In the genomic region with DNA sequence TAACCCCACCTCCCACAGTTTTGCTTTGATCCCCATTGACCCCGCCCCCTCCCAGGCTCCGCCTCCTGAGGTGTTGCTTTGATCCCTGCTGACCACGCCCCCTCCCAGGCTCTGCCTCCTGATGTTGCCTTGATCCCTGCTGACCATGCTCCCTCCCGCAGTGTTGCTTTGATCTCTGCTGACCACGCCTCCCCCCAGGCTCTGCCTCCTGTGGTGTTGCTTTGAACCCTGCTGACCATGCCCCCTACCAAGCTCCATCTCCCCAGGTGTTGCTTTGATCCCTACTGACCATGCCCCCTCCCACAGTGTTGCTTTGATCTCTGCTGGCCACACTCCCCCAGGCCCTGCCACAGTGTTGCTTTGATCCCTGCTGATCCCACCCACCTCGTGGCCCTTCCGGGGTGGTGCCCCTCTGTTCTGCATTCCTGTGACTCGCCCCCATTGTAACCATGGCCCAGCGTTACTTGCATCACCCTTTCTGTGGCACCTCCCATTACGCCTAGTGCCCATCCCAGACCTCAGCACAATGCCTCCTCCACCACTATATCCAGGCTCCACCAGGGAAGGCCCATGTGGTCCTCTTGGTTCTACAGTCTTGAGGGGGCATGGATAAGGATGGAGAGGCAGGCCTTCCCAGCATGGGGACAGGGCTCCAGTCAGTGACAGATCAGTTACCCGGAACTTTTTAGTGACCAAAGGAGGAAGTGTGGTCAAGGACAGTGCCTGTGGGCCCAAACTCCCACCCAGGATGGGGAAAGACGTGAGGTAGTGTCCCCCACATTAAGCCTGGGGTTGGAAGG, we compare ENCODE assay signal across 1 cellular context.
TF ChIP-seq lines count a peak whose summit lies in the region.

No MANE protein-coding gene starts in this region.

TF ChIP-seq in HepG2, 621 proteins besides CTCF, POLR2A, EP300 and RAD21 (continued from another document and continues in another):
- TF ChIP-seq, protein P1, sequence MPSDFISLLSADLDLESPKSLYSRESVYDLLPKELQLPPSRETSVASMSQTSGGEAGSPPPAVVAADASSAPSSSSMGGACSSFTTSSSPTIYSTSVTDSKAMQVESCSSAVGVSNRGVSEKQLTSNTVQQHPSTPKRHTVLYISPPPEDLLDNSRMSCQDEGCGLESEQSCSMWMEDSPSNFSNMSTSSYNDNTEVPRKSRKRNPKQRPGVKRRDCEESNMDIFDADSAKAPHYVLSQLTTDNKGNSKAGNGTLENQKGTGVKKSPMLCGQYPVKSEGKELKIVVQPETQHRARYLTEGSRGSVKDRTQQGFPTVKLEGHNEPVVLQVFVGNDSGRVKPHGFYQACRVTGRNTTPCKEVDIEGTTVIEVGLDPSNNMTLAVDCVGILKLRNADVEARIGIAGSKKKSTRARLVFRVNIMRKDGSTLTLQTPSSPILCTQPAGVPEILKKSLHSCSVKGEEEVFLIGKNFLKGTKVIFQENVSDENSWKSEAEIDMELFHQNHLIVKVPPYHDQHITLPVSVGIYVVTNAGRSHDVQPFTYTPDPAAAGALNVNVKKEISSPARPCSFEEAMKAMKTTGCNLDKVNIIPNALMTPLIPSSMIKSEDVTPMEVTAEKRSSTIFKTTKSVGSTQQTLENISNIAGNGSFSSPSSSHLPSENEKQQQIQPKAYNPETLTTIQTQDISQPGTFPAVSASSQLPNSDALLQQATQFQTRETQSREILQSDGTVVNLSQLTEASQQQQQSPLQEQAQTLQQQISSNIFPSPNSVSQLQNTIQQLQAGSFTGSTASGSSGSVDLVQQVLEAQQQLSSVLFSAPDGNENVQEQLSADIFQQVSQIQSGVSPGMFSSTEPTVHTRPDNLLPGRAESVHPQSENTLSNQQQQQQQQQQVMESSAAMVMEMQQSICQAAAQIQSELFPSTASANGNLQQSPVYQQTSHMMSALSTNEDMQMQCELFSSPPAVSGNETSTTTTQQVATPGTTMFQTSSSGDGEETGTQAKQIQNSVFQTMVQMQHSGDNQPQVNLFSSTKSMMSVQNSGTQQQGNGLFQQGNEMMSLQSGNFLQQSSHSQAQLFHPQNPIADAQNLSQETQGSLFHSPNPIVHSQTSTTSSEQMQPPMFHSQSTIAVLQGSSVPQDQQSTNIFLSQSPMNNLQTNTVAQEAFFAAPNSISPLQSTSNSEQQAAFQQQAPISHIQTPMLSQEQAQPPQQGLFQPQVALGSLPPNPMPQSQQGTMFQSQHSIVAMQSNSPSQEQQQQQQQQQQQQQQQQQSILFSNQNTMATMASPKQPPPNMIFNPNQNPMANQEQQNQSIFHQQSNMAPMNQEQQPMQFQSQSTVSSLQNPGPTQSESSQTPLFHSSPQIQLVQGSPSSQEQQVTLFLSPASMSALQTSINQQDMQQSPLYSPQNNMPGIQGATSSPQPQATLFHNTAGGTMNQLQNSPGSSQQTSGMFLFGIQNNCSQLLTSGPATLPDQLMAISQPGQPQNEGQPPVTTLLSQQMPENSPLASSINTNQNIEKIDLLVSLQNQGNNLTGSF (CRISPR knock-in tag; IDR thresholded peaks at IDR 0.05) = no peak
- TF ChIP-seq ZNF557 (CRISPR knock-in tag; IDR thresholded peaks at IDR 0.05) (0 out of 2 replicates have a peak, but pooled peaks have one; percentile 88), CREM (IDR thresholded peaks at IDR 0.05) (peak; percentile 98), CREM (CRISPR knock-in tag; IDR thresholded peaks at IDR 0.05) (no peak), CC2D1A (CRISPR knock-in tag; IDR thresholded peaks at IDR 0.05) (no peak), ZNF350 (CRISPR knock-in tag; IDR thresholded peaks at IDR 0.05; ENCODE audit: borderline replicate concordance, low read depth) (peak; percentile 99), KAT2B (IDR thresholded peaks at IDR 0.05; ENCODE audit: borderline replicate concordance, low read depth, low read length) (no peak), ZNF644 (CRISPR knock-in tag; IDR thresholded peaks at IDR 0.05; ENCODE audit: low read depth) (peak; percentile 92), GATA4 (IDR thresholded peaks at IDR 0.05; ENCODE audit: borderline replicate concordance, low read depth) (peak; percentile 91), SIN3B (IDR thresholded peaks at IDR 0.05; ENCODE audit: low read length) (no peak), GTF3A (CRISPR knock-in tag; conservative IDR thresholded peaks at IDR 0.05) (peak; percentile 78; the same call in 1 of the 2 replicates), ZNF124 (CRISPR knock-in tag; IDR thresholded peaks at IDR 0.05) (no peak), EED (CRISPR knock-in tag; IDR thresholded peaks at IDR 0.05) (0 out of 2 replicates have a peak, but pooled peaks have one; percentile 33), ZFX (CRISPR knock-in tag; IDR thresholded peaks at IDR 0.05; ENCODE audit: low read depth) (peak; percentile 88), SP4 (CRISPR knock-in tag; IDR thresholded peaks at IDR 0.05) (peak; percentile 99), ZNF558 (CRISPR knock-in tag; IDR thresholded peaks at IDR 0.05; ENCODE audit: borderline replicate concordance) (no peak), CBX2 (IDR thresholded peaks at IDR 0.05; ENCODE audit: low read depth, low read length) (no peak), CBX2 (CRISPR knock-in tag; IDR thresholded peaks at IDR 0.05; ENCODE audit: low read depth) (peak; percentile 86; the same call in 1 of the 2 replicates), SKI (IDR thresholded peaks at IDR 0.05; ENCODE audit: partially characterized antibody) (peak; percentile 81), ZKSCAN5 (CRISPR knock-in tag; IDR thresholded peaks at IDR 0.05) (no peak), ELF3 (CRISPR knock-in tag; IDR thresholded peaks at IDR 0.05) (peak; percentile 52; the same call in 1 of the 2 replicates), SRF (IDR thresholded peaks at IDR 0.05; ENCODE audit: low read depth, low read length) (no peak), DR1 (CRISPR knock-in tag; IDR thresholded peaks at IDR 0.05) (peak; percentile 93), ZNF543 (CRISPR knock-in tag; IDR thresholded peaks at IDR 0.05) (peak; percentile 98), ZNF616 (CRISPR knock-in tag; IDR thresholded peaks at IDR 0.05; ENCODE audit: low read depth) (peak; percentile 69; the same call in 1 of the 2 replicates), ZNF878 (CRISPR knock-in tag; IDR thresholded peaks at IDR 0.05) (no peak), ZNF20 (CRISPR knock-in tag; IDR thresholded peaks at IDR 0.05) (no peak; the same call in 1 of the 2 replicates), CEBPB (IDR thresholded peaks at IDR 0.05; ENCODE audit: borderline replicate concordance, low read depth, low read length) (peak; percentile 90), SOX6 (IDR thresholded peaks at IDR 0.05) (no peak), SOX6 (CRISPR knock-in tag; IDR thresholded peaks at IDR 0.05) (peak; percentile 100)
- TF ChIP-seq, protein P2, sequence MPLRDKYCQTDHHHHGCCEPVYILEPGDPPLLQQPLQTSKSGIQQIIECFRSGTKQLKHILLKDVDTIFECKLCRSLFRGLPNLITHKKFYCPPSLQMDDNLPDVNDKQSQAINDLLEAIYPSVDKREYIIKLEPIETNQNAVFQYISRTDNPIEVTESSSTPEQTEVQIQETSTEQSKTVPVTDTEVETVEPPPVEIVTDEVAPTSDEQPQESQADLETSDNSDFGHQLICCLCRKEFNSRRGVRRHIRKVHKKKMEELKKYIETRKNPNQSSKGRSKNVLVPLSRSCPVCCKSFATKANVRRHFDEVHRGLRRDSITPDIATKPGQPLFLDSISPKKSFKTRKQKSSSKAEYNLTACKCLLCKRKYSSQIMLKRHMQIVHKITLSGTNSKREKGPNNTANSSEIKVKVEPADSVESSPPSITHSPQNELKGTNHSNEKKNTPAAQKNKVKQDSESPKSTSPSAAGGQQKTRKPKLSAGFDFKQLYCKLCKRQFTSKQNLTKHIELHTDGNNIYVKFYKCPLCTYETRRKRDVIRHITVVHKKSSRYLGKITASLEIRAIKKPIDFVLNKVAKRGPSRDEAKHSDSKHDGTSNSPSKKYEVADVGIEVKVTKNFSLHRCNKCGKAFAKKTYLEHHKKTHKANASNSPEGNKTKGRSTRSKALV (CRISPR knock-in tag; IDR thresholded peaks at IDR 0.05) = no peak
- TF ChIP-seq, protein P3, sequence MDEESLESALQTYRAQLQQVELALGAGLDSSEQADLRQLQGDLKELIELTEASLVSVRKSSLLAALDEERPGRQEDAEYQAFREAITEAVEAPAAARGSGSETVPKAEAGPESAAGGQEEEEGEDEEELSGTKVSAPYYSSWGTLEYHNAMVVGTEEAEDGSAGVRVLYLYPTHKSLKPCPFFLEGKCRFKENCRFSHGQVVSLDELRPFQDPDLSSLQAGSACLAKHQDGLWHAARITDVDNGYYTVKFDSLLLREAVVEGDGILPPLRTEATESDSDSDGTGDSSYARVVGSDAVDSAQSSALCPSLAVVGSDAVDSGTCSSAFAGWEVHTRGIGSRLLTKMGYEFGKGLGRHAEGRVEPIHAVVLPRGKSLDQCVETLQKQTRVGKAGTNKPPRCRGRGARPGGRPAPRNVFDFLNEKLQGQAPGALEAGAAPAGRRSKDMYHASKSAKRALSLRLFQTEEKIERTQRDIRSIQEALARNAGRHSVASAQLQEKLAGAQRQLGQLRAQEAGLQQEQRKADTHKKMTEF (CRISPR knock-in tag; IDR thresholded peaks at IDR 0.05) = peak; percentile 92
- TF ChIP-seq, protein P4, sequence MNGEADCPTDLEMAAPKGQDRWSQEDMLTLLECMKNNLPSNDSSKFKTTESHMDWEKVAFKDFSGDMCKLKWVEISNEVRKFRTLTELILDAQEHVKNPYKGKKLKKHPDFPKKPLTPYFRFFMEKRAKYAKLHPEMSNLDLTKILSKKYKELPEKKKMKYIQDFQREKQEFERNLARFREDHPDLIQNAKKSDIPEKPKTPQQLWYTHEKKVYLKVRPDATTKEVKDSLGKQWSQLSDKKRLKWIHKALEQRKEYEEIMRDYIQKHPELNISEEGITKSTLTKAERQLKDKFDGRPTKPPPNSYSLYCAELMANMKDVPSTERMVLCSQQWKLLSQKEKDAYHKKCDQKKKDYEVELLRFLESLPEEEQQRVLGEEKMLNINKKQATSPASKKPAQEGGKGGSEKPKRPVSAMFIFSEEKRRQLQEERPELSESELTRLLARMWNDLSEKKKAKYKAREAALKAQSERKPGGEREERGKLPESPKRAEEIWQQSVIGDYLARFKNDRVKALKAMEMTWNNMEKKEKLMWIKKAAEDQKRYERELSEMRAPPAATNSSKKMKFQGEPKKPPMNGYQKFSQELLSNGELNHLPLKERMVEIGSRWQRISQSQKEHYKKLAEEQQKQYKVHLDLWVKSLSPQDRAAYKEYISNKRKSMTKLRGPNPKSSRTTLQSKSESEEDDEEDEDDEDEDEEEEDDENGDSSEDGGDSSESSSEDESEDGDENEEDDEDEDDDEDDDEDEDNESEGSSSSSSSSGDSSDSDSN (CRISPR knock-in tag; IDR thresholded peaks at IDR 0.05) = peak; percentile 86
- TF ChIP-seq, protein P5, sequence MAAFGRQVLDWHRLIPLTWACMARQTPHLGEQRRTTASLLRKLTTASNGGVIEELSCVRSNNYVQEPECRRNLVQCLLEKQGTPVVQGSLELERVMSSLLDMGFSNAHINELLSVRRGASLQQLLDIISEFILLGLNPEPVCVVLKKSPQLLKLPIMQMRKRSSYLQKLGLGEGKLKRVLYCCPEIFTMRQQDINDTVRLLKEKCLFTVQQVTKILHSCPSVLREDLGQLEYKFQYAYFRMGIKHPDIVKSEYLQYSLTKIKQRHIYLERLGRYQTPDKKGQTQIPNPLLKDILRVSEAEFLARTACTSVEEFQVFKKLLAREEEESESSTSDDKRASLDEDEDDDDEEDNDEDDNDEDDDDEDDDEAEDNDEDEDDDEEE (CRISPR knock-in tag; IDR thresholded peaks at IDR 0.05) = no peak
- TF ChIP-seq, protein P6, sequence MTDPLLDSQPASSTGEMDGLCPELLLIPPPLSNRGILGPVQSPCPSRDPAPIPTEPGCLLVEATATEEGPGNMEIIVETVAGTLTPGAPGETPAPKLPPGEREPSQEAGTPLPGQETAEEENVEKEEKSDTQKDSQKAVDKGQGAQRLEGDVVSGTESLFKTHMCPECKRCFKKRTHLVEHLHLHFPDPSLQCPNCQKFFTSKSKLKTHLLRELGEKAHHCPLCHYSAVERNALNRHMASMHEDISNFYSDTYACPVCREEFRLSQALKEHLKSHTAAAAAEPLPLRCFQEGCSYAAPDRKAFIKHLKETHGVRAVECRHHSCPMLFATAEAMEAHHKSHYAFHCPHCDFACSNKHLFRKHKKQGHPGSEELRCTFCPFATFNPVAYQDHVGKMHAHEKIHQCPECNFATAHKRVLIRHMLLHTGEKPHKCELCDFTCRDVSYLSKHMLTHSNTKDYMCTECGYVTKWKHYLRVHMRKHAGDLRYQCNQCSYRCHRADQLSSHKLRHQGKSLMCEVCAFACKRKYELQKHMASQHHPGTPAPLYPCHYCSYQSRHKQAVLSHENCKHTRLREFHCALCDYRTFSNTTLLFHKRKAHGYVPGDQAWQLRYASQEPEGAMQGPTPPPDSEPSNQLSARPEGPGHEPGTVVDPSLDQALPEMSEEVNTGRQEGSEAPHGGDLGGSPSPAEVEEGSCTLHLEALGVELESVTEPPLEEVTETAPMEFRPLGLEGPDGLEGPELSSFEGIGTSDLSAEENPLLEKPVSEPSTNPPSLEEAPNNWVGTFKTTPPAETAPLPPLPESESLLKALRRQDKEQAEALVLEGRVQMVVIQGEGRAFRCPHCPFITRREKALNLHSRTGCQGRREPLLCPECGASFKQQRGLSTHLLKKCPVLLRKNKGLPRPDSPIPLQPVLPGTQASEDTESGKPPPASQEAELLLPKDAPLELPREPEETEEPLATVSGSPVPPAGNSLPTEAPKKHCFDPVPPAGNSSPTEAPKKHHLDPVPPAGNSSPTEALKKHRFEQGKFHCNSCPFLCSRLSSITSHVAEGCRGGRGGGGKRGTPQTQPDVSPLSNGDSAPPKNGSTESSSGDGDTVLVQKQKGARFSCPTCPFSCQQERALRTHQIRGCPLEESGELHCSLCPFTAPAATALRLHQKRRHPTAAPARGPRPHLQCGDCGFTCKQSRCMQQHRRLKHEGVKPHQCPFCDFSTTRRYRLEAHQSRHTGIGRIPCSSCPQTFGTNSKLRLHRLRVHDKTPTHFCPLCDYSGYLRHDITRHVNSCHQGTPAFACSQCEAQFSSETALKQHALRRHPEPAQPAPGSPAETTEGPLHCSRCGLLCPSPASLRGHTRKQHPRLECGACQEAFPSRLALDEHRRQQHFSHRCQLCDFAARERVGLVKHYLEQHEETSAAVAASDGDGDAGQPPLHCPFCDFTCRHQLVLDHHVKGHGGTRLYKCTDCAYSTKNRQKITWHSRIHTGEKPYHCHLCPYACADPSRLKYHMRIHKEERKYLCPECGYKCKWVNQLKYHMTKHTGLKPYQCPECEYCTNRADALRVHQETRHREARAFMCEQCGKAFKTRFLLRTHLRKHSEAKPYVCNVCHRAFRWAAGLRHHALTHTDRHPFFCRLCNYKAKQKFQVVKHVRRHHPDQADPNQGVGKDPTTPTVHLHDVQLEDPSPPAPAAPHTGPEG (CRISPR knock-in tag; IDR thresholded peaks at IDR 0.05) = no peak
- TF ChIP-seq, protein P7, sequence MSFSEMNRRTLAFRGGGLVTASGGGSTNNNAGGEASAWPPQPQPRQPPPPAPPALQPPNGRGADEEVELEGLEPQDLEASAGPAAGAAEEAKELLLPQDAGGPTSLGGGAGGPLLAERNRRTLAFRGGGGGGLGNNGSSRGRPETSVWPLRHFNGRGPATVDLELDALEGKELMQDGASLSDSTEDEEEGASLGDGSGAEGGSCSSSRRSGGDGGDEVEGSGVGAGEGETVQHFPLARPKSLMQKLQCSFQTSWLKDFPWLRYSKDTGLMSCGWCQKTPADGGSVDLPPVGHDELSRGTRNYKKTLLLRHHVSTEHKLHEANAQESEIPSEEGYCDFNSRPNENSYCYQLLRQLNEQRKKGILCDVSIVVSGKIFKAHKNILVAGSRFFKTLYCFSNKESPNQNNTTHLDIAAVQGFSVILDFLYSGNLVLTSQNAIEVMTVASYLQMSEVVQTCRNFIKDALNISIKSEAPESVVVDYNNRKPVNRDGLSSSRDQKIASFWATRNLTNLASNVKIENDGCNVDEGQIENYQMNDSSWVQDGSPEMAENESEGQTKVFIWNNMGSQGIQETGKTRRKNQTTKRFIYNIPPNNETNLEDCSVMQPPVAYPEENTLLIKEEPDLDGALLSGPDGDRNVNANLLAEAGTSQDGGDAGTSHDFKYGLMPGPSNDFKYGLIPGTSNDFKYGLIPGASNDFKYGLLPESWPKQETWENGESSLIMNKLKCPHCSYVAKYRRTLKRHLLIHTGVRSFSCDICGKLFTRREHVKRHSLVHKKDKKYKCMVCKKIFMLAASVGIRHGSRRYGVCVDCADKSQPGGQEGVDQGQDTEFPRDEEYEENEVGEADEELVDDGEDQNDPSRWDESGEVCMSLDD (CRISPR knock-in tag; IDR thresholded peaks at IDR 0.05; ENCODE audit: borderline replicate concordance) = peak; percentile 37; the same call in 1 of the 2 replicates
